Comparison of ENCODE assay signal across 8 cellular contexts in the genomic region with DNA sequence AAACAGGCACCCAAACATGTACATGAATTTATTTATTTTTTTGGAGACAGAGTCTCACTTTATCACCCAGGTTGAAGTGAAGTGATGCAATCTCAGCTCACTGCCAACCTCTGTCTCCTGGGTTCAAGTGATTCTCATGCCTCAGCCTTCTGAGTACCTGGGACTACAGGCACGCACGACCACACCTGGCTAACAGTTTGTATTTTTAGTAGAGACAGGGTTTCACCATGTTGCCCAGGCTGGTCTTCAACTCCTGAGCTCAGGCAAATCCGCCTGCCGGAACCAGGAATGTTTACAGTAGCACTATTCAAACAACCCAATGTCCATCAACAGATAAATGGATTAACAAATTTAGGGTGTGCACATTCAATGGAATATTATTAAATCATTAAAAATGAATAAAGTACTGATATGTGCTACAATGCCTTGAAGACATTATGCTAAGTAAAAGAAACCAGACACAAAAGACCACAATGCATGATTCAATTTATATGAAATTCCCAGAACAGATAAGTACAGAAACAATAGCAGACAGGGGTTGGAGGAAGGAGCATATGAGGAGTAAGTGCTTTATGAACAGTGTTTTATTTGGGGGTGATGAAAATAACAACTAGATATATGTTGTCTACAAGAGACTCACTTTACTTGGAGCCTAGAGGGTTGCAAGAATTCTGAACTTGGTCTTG. TPM values are rescaled to one million over a fixed set of nuclear protein-coding genes. Genes with fewer than 3 reads are reported as not detected.
A peak's percentile ranks its signal among the peaks of the same experiment; 100 is the strongest.
DNase-seq lines count a peak whose midpoint lies in the region; ATAC-seq and TF ChIP-seq lines count a peak whose summit lies in the region.

No MANE protein-coding gene starts in this region.

- H3F3A ChIP-seq in OCI-LY1 (ENCODE audit: insufficient read depth, low read length) = no peaks in the 10 kb centered on the region

- peaks cover 20% of the 10 kb centered on the region for H3K36me3 ChIP-seq in OCI-LY1 (ENCODE audit: insufficient read depth, low read length)
- H3K36me3 ChIP-seq in parathyroid adenoma (ENCODE audit: control insufficient read depth, insufficient read depth, low read length) = no peaks in the 10 kb centered on the region
- H3K36me3 ChIP-seq in adrenal gland (replicated peaks in 1 of 2) = peaks cover 0 to 3% of the 10 kb centered on the region in 2 donors

- H3K27ac Mint-ChIP-seq in effector memory CD8-positive, alpha-beta T cell = peak overlapping the region; percentile 95 to 98

- H3K4me1 Mint-ChIP-seq in effector memory CD8-positive, alpha-beta T cell (ENCODE audit: low read depth in 2 of 2) = peaks cover 19 to 33% of the 10 kb centered on the region in 2 donors

- peaks cover 0 to 6% of the 10 kb centered on the region in 2 donors for H3K9me3 Mint-ChIP-seq in effector memory CD8-positive, alpha-beta T cell

- H3K9ac ChIP-seq in OCI-LY1 (ENCODE audit: low read length) (peak overlapping the region; percentile 97), parathyroid adenoma (no peak overlapping the region)

- H3K27me3 ChIP-seq in OCI-LY1 (ENCODE audit: insufficient read depth, low read length) (no peaks in the 10 kb centered on the region), parathyroid adenoma (ENCODE audit: control insufficient read depth, insufficient read depth, low read length) (no peaks in the 10 kb centered on the region), adrenal gland (no peaks in the 10 kb centered on the region)

- H3K27me3 Mint-ChIP-seq in effector memory CD8-positive, alpha-beta T cell = no peaks in the 10 kb centered on the region

- intact Hi-C loops in adrenal gland (cut with DNase I) = loop anchor here in 1 of 2 donors (10.0 kb wide), 1 partner anchor 115 kb away; no protein-coding TSS in a partner anchor
- intact Hi-C loops in head of caudate nucleus (cut with DNase I) = loop anchor here (5.0 kb wide), 2 partner anchors 47 to 107 kb away; a partner anchor contains a TSS

- peaks cover 20% of the 10 kb centered on the region for H3K4me1 ChIP-seq in OCI-LY1 (ENCODE audit: insufficient read depth, low read length, severe bottlenecking)
- H3K4me1 ChIP-seq in parathyroid adenoma = peaks cover 2% of the 10 kb centered on the region
- H3K4me1 ChIP-seq in adrenal gland (replicated peaks in 1 of 2) = peaks cover 8 to 15% of the 10 kb centered on the region in 2 donors

- peaks cover 57% of the 10 kb centered on the region for H3K79me2 ChIP-seq in OCI-LY1 (ENCODE audit: insufficient read depth, low read length)
- H3K79me2 ChIP-seq in parathyroid adenoma = peaks cover 19% of the 10 kb centered on the region

- H3K36me3 Mint-ChIP-seq in effector memory CD8-positive, alpha-beta T cell (ENCODE audit: insufficient read depth) = peaks cover 17% of the 10 kb centered on the region

- no peak for TF ChIP-seq CTCF in GM12864 (IDR thresholded peaks at IDR 0.05; ENCODE audit: low read depth, low read length, missing control alignments)
- no peak for TF ChIP-seq CTCF in OCI-LY1 (IDR thresholded peaks at IDR 0.05; ENCODE audit: low read length)
- TF ChIP-seq CTCF in parathyroid adenoma (IDR thresholded peaks at IDR 0.05) = no peak
- TF ChIP-seq CTCF in adrenal gland (IDR thresholded peaks at IDR 0.05) = no peak

- no peaks in the 10 kb centered on the region for H3K9me2 ChIP-seq in OCI-LY1 (ENCODE audit: low read depth, low read length)

- H3K4me3 Mint-ChIP-seq in effector memory CD8-positive, alpha-beta T cell = peak overlapping the region; percentile 98 to 99

- 85 to 89% (median 88%) methylated on average over 4 of the region's 4 CpGs for WGBS in adrenal gland, 4 donors

- H2AFZ ChIP-seq in OCI-LY1 (ENCODE audit: low read length) = no peak overlapping the region
- no peak overlapping the region for H2AFZ ChIP-seq in parathyroid adenoma

- H3K9me3 ChIP-seq in OCI-LY1 (ENCODE audit: low read length) (peaks cover 6% of the 10 kb centered on the region), parathyroid adenoma (ENCODE audit: control insufficient read depth, low read length) (no peaks in the 10 kb centered on the region), adrenal gland (replicated peaks in 1 of 3) (peaks cover 0 to 18% (median 0%) of the 10 kb centered on the region in 3 donors)

- no peak for TF ChIP-seq POLR2A in adrenal gland (IDR thresholded peaks at IDR 0.05)

- H3K4me2 ChIP-seq in OCI-LY1 (ENCODE audit: low read length) (peak overlapping the region; percentile 85), parathyroid adenoma (ENCODE audit: low read length) (peak overlapping the region; percentile 82)

- H4K20me1 ChIP-seq in OCI-LY1 (ENCODE audit: insufficient read depth, low read length) = no peaks in the 10 kb centered on the region

- no peak for DNase-seq in GM12864 (ENCODE audit: low read depth)
- no peak for DNase-seq in effector memory CD8-positive, alpha-beta T cell
- DNase-seq in adrenal gland = no peak
- no peak for DNase-seq in NCI-H187 (lab: John Stamatoyannopoulos, UW)
- DNase-seq in head of caudate nucleus = no peak

- no peak for ATAC-seq in effector memory CD8-positive, alpha-beta T cell (replicated peaks)
- no peak for ATAC-seq in GM19452 (IDR thresholded peaks at IDR 0.05; ENCODE audit: unreplicated experiment)

- H3K27ac ChIP-seq in OCI-LY1 (ENCODE audit: low read depth, low read length, poor library complexity, severe bottlenecking) (no peak overlapping the region), parathyroid adenoma (no peak overlapping the region), adrenal gland (no peak overlapping the region)

- H3K4me3 ChIP-seq in GM12864 (ENCODE audit: low read depth, low read length) = peak overlapping the region; percentile 99
- H3K4me3 ChIP-seq in OCI-LY1 (ENCODE audit: low read depth, low read length, poor library complexity, severe bottlenecking) = peak overlapping the region; percentile 97
- H3K4me3 ChIP-seq in parathyroid adenoma (ENCODE audit: low read depth, low read length) = peak overlapping the region; percentile 96
- H3K4me3 ChIP-seq in adrenal gland = no peak overlapping the region

RNA-seq across cellular contexts. Expression of a gene that starts 1.3 kb away (rescaled TPM):
- total RNA-seq in adrenal gland = 10 to 100 TPM; 10.6 to 22.0 (median 15.0) TPM
- polyA plus RNA-seq in adrenal gland = 10 to 100 TPM in 1 of 3 donors, 1 to 10 TPM in 2; 6.6 to 44.6 (median 9.5) TPM

RNA-seq across cellular contexts. Expression of a gene that starts 48.7 kb away (rescaled TPM):
- 10 to 100 TPM in 7 of 8 donors, 1 to 10 TPM in 1; 8.8 to 32.3 (median 17.1) TPM for total RNA-seq in adrenal gland
- 10 to 100 TPM in 1 of 3 donors, 1 to 10 TPM in 2; 2.9 to 25.5 (median 4.7) TPM for polyA plus RNA-seq in adrenal gland

Comparison
In these comparisons a context has a peak if more than half of its experiments do, and no peak if none do; other contexts are left out.
1. H3K4me3 ChIP-seq: peak in GM12864 (single experiment), OCI-LY1 (single experiment) and parathyroid adenoma (single experiment); none in adrenal gland (0 of 4).